ENCODE assay signal across 15 cellular contexts in the genomic region with DNA sequence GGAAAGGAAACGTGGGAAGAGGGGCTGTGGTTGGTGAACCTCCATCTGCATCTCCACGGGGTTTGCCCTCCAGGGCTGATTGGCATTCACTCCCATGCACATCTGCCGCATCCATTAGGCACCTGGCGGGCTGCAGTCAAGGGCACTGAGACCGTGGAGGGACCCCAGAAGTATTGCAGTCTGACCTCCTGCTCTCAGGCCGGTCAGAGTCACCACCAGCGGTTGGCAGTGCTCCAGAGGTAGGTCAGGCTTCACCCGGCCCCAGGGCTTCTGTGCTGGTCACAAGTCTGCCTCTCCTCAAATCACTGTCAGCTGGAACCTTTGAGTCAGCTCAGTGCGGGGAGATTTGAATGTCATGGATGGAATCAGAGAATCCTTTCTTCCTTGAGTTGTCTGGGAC.
DNase-seq lines count a peak whose midpoint lies in the region; ATAC-seq, FAIRE-seq and TF ChIP-seq lines count a peak whose summit lies in the region.
"Had no signal": no experiment of that assay in that cellular context is flagged by ENCODE, and none has a peak within 500 bp of the region (broad histone marks: within the 10 kb centered on the region; RNA-seq: fewer than 3 reads in every experiment).

No MANE protein-coding gene starts in this region.

- H3K27ac Mint-ChIP-seq in activated T-helper 2 cell treated with anti-CD3 and anti-CD28 coated beads, Interferon-gamma antibody, Interleukin-2, Interleukin-4, amounts not matched to agents 10 μg/mL and 5 μg/mL and 100 μg/mL, durations not matched to agents 14 hours and 24 hours and 36 hours = no peak overlapping the region

- CTCF ChIA-PET in GM10248 (lab: Yijun Ruan, JAX) = no interaction called here

- intact Hi-C loops in activated T-helper 2 cell treated with anti-CD3 and anti-CD28 coated beads, Interferon-gamma antibody, Interleukin-2, Interleukin-4, amounts not matched to agents 10 μg/mL and 5 μg/mL and 100 μg/mL, durations not matched to agents 14 hours and 24 hours and 36 hours (cut with micrococcal nuclease) = no loop called here

- TF ChIP-seq CTCF in GM10248 (IDR thresholded peaks at IDR 0.05; ENCODE audit: control extremely low read depth, extremely low read depth, low read depth, missing control alignments) = no peak

- H3K9me3 Mint-ChIP-seq in activated T-helper 2 cell treated with anti-CD3 and anti-CD28 coated beads, Interferon-gamma antibody, Interleukin-2, Interleukin-4, amounts not matched to agents 10 μg/mL and 5 μg/mL and 100 μg/mL, durations not matched to agents 14 hours and 24 hours and 36 hours = no peaks in the 10 kb centered on the region

- H3K36me3 Mint-ChIP-seq in activated T-helper 2 cell treated with anti-CD3 and anti-CD28 coated beads, Interferon-gamma antibody, Interleukin-2, Interleukin-4, amounts not matched to agents 10 μg/mL and 5 μg/mL and 100 μg/mL, durations not matched to agents 14 hours and 24 hours and 36 hours (ENCODE audit: low read depth) = no peaks in the 10 kb centered on the region

- H3K4me3 Mint-ChIP-seq in activated T-helper 2 cell treated with anti-CD3 and anti-CD28 coated beads, Interferon-gamma antibody, Interleukin-2, Interleukin-4, amounts not matched to agents 10 μg/mL and 5 μg/mL and 100 μg/mL, durations not matched to agents 14 hours and 24 hours and 36 hours (ENCODE audit: low read depth) = no peak overlapping the region
- H3K4me3 Mint-ChIP-seq: IgD-negative memory B cell had no signal

- no peak for ATAC-seq in GM18907 (IDR thresholded peaks at IDR 0.05; ENCODE audit: unreplicated experiment)
- ATAC-seq: GM12878, HCT116 had no signal

- POLR2A ChIA-PET in GM10248 (lab: Yijun Ruan, JAX) = no interaction called here

- peak; percentile 5 for DNase-seq in AG20443 (ENCODE audit: low spot score)
- peak; percentile 3 for DNase-seq in GM10248 (ENCODE audit: extremely low spot score)
- peak; percentile 4 for DNase-seq in activated T-helper 2 cell treated with anti-CD3 and anti-CD28 coated beads, Interferon-gamma antibody, Interleukin-2, Interleukin-4, amounts not matched to agents 10 μg/mL and 5 μg/mL and 100 μg/mL, durations not matched to agents 14 hours and 24 hours and 36 hours (ENCODE audit: low spot score)
- DNase-seq in myocyte (ENCODE audit: low read depth) = peak; percentile 5
- DNase-seq in urothelium cell line (ENCODE audit: low spot score) = no peak
- no peak for DNase-seq in activated T-cell treated with anti-CD3 and anti-CD28 coated beads for 4 hours
- DNase-seq: C1 segment of cervical spinal cord; NCI-H1436 treated with DMSO at 0.1 percent for 48 hours; NCI-H2227 treated with DMSO at 0.1 percent for 48 hours; NCI-H524 treated with DMSO at 0.1 percent for 48 hours; NK-92 treated with Interleukin-12 subunit alpha and Interleukin-12 subunit beta, amount 100 ng/mL, for 24 hours had no signal

- H3K4me1 Mint-ChIP-seq in activated T-helper 2 cell treated with anti-CD3 and anti-CD28 coated beads, Interferon-gamma antibody, Interleukin-2, Interleukin-4, amounts not matched to agents 10 μg/mL and 5 μg/mL and 100 μg/mL, durations not matched to agents 14 hours and 24 hours and 36 hours (ENCODE audit: low read depth) = no peaks in the 10 kb centered on the region

- no peak for FAIRE-seq in urothelium cell line (lab: Jason Lieb, UNC)
- FAIRE-seq: GM12878 had no signal

- no peaks in the 10 kb centered on the region for H3K27me3 Mint-ChIP-seq in activated T-helper 2 cell treated with anti-CD3 and anti-CD28 coated beads, Interferon-gamma antibody, Interleukin-2, Interleukin-4, amounts not matched to agents 10 μg/mL and 5 μg/mL and 100 μg/mL, durations not matched to agents 14 hours and 24 hours and 36 hours (ENCODE audit: low read depth)
- H3K27me3 Mint-ChIP-seq: IgD-negative memory B cell had no signal

Comparison
In these comparisons a context has a peak if more than half of its experiments do, and no peak if none do; other contexts are left out.
1. DNase-seq: peak in AG20443 (single experiment), GM10248 (single experiment), activated T-helper 2 cell treated with anti-CD3 and anti-CD28 coated beads, Interferon-gamma antibody, Interleukin-2, Interleukin-4, amounts not matched to agents 10 μg/mL and 5 μg/mL and 100 μg/mL, durations not matched to agents 14 hours and 24 hours and 36 hours (single experiment) and myocyte (single experiment); none in urothelium cell line (single experiment) and activated T-cell treated with anti-CD3 and anti-CD28 coated beads for 4 hours (single experiment).